In the genomic region with DNA sequence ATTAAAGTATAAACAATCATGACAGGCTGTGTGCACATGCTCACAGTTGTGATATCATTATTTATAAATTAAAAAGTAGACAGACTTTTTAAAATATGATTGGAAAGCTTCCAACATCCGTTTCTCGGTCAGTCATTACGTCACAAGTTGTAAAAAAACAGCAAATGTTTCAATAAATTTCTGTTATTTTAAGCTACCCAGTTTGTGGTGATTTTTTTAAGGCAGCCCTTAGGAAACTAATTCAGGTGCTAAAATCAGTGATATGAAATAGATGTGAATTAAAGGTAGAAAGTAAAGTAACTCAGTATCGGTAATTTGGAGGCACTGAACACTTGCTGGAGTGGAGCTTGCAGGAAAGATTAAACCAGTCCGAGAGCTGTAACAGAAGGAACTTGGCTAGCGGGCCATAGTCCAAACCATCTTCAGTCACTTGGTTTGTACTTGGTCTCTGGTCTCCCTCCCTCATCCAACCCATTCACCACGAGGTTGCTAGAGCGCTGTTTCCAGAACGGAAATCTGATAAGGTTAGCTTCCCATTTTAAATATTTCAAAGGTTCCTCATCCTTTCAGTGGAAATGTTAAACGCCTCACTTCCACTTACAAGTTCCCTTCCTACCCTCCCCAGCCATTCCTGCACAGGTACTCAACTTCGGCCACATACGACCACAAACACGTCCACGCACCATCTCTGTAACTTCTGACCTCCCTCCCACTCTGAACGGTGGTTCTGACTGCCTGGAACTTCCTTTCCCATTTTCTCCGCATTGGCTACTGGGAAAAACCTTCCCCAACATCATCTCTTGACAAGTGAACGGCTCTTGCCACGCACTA, we compare ENCODE assay signal across 8 cellular contexts. TPM values are rescaled to one million over a fixed set of nuclear protein-coding genes. Genes with fewer than 3 reads are reported as not detected.
DNase-seq lines count a peak whose midpoint lies in the region; ATAC-seq lines count a peak whose summit lies in the region.

No MANE protein-coding gene starts in this region.

- in situ Hi-C loops in KBM-7 (cut with MboI; ENCODE audit: low pct_unique_long_range_greater_than_20kb, low sequenced_read_pairs) = no loop called here

- H3K27ac ChIP-seq in naive thymus-derived CD4-positive, alpha-beta T cell (ENCODE audit: low read depth, low read length) = peak overlapping the region; percentile 99

- peak overlapping the region; percentile 92 to 99 (median 98) for H3K27ac Mint-ChIP-seq in naive thymus-derived CD4-positive, alpha-beta T cell

- CTCF ChIA-PET in naive thymus-derived CD4-positive, alpha-beta T cell (lab: Charles Lee) = interaction anchor here (1.4 kb wide), 1 partner anchor 12 kb away, joined by 4 read pairs; no protein-coding TSS in a partner anchor

- peak overlapping the region; percentile 90 to 100 (median 95) for H3K4me3 Mint-ChIP-seq in naive thymus-derived CD4-positive, alpha-beta T cell

- no peaks in the 10 kb centered on the region for H3K9me3 Mint-ChIP-seq in naive thymus-derived CD4-positive, alpha-beta T cell

- peak overlapping the region; percentile 88 for H3K4me3 ChIP-seq in naive thymus-derived CD4-positive, alpha-beta T cell (ENCODE audit: low read length)

- H3K4me1 ChIP-seq in naive thymus-derived CD4-positive, alpha-beta T cell (ENCODE audit: control insufficient read depth in 2 of 2, insufficient read depth in 2 of 2, low read length in 2 of 2) = peaks cover 26 to 28% of the 10 kb centered on the region in 2 donors

- POLR2A ChIA-PET in naive thymus-derived CD4-positive, alpha-beta T cell (lab: Charles Lee) = interaction anchor here (0.6 to 2.0 kb wide), 10 partner anchors 9 to 794 kb away, joined by 3 to 12 read pairs (median 4); partner anchors contain the start of genes COX7C and RASA1

- H3K9me3 ChIP-seq in naive thymus-derived CD4-positive, alpha-beta T cell (ENCODE audit: control insufficient read depth in 2 of 3, low read length in 3 of 3) = no peaks in the 10 kb centered on the region

- peak; percentile 12 for ATAC-seq in GM21447 (IDR thresholded peaks at IDR 0.05; ENCODE audit: unreplicated experiment)
- peak; percentile 0 for ATAC-seq in naive thymus-derived CD4-positive, alpha-beta T cell

- H3K27me3 ChIP-seq in naive thymus-derived CD4-positive, alpha-beta T cell (ENCODE audit: control insufficient read depth in 2 of 2, insufficient read depth in 2 of 2, low read length in 2 of 2) = no peaks in the 10 kb centered on the region

- DNase-seq in EL (peak; percentile 52), KBM-7 (peak; percentile 69), fibroblast of gingiva (ENCODE audit: low read depth) (peak; percentile 53), NCI-H1436 treated with DMSO at 0.1 percent for 48 hours (lab: John Stamatoyannopoulos, UW) (no peak)
- peak; percentile 7 to 15 for DNase-seq in activated CD4-positive, alpha-beta T cell treated with anti-CD3 and anti-CD28 coated beads for 4 hours
- DNase-seq in naive thymus-derived CD4-positive, alpha-beta T cell = peak in 4 of 9 donors; percentile 18 to 30 (median 27)
- DNase-seq in NK-92 treated with Interleukin-12 subunit alpha and Interleukin-12 subunit beta, amount 100 ng/mL, for 24 hours (lab: John Stamatoyannopoulos, UW) = no peak

- peaks cover 0 to 3% (median 0%) of the 10 kb centered on the region in 5 donors for H3K27me3 Mint-ChIP-seq in naive thymus-derived CD4-positive, alpha-beta T cell

- peaks cover 11 to 37% (median 19%) of the 10 kb centered on the region in 5 donors for H3K36me3 Mint-ChIP-seq in naive thymus-derived CD4-positive, alpha-beta T cell

- intact Hi-C loops in naive thymus-derived CD4-positive, alpha-beta T cell (cut with micrococcal nuclease) = loop anchor here (1.0 to 5.0 kb wide), 10 partner anchors 12 to 1280 kb away; partner anchors contain the start of genes COX7C (in 2 of the 2), RASA1 (in 1 of the 2) and TMEM161B (in 1 of the 2)

- peaks cover 3 to 39% (median 9%) of the 10 kb centered on the region in 3 experiments for H3K36me3 ChIP-seq in naive thymus-derived CD4-positive, alpha-beta T cell (ENCODE audit: control insufficient read depth in 2 of 3, insufficient read depth in 3 of 3, low read length in 3 of 3)

- H3K4me1 Mint-ChIP-seq in naive thymus-derived CD4-positive, alpha-beta T cell = peaks cover 33 to 72% (median 60%) of the 10 kb centered on the region in 7 donors

RNA-seq across cellular contexts. Expression of gene CCNH, which starts 0.9 kb away (rescaled TPM):
- total RNA-seq in naive thymus-derived CD4-positive, alpha-beta T cell = 100 to 1,000 TPM in 4 of 5 experiments, 10 to 100 TPM in 1; 57.5 to 239 (median 113) TPM
- 10 to 100 TPM; 55.7 to 64.9 TPM for polyA plus RNA-seq in naive thymus-derived CD4-positive, alpha-beta T cell

Comparison
In these comparisons a context has a peak if more than half of its experiments do, and no peak if none do; other contexts are left out.
1. DNase-seq: peak in EL (single experiment), KBM-7 (single experiment), activated CD4-positive, alpha-beta T cell treated with anti-CD3 and anti-CD28 coated beads for 4 hours (2 of 2) and fibroblast of gingiva (single experiment); none in NK-92 treated with Interleukin-12 subunit alpha and Interleukin-12 subunit beta, amount 100 ng/mL, for 24 hours (single experiment) and NCI-H1436 treated with DMSO at 0.1 percent for 48 hours (single experiment).